9 cellular contexts compared by ENCODE assay signal in genomic region chr3:114449271-114450007, GRCh38.
A peak's percentile ranks its signal among the peaks of the same experiment; 100 is the strongest.
DNase-seq lines count a peak whose midpoint lies in the region; ATAC-seq and TF ChIP-seq lines count a peak whose summit lies in the region.
"Had no signal": no experiment of that assay in that cellular context is flagged by ENCODE, and none has a peak within 500 bp of the region (broad histone marks: within the 10 kb centered on the region; RNA-seq: fewer than 3 reads in every experiment).

No MANE protein-coding gene starts in this region.

- H3K4me2 ChIP-seq in neuronal stem cell (ENCODE audit: insufficient read depth, low read length, poor library complexity, severe bottlenecking) = no peak overlapping the region

- WGBS in psoas muscle, 3 donors = 41 to 63% (median 44%) methylated on average over 9 of the region's 9 CpGs
- WGBS in neuronal stem cell (ENCODE audit: extremely low coverage in 2 of 2, insufficient read length in 2 of 2, insufficient replicate concordance in 1 of 2), 2 donors = no CpG with 5 or more reads among the region's 9 CpGs
- 76 to 85% methylated on average over 8 to 9 of the region's 9 CpGs for WGBS in gastroesophageal sphincter (ENCODE audit: low coverage in 1 of 2), 2 donors

- H2BK12ac ChIP-seq in neuronal stem cell (ENCODE audit: low read length) = no peak overlapping the region

- H3K14ac ChIP-seq in neuronal stem cell (ENCODE audit: low read length) = no peak overlapping the region

- no peak for TF ChIP-seq EP300 in gastroesophageal sphincter (IDR thresholded peaks at IDR 0.05)

- TF ChIP-seq CTCF in psoas muscle (IDR thresholded peaks at IDR 0.05) (no peak), gastroesophageal sphincter (IDR thresholded peaks at IDR 0.05) (no peak)

- H3K27ac ChIP-seq in SJCRH30 = peak overlapping the region; percentile 44
- peak overlapping the region; percentile 80 for H3K27ac ChIP-seq in psoas muscle
- H3K27ac ChIP-seq in neuronal stem cell (replicated peaks; ENCODE audit: low read length) = no peak overlapping the region
- H3K27ac ChIP-seq in gastroesophageal sphincter = peak overlapping the region in 1 of 4 donors; percentile 6

- H3K23ac ChIP-seq in neuronal stem cell (ENCODE audit: low read depth, low read length, poor library complexity) = no peak overlapping the region

- H2AFZ ChIP-seq in neuronal stem cell (ENCODE audit: low read length) = no peak overlapping the region

- H3K27me3 ChIP-seq in SJCRH30 (no peaks in the 10 kb centered on the region), psoas muscle (ENCODE audit: insufficient read depth in 3 of 3, low read length in 2 of 3) (no peaks in the 10 kb centered on the region), neuronal stem cell (ENCODE audit: control insufficient read depth in 3 of 3, insufficient read depth in 3 of 3, low read depth in 1 of 3, low read length in 3 of 3) (no peaks in the 10 kb centered on the region), gastroesophageal sphincter (no peaks in the 10 kb centered on the region)

- no peaks in the 10 kb centered on the region for H3K79me1 ChIP-seq in neuronal stem cell (ENCODE audit: low read depth, low read length)

- H2BK5ac ChIP-seq in neuronal stem cell (ENCODE audit: low read length) = no peak overlapping the region

- H3K4me1 ChIP-seq in SJCRH30 (peaks cover 47% of the 10 kb centered on the region), psoas muscle (peaks cover 78% of the 10 kb centered on the region), neuronal stem cell (ENCODE audit: control insufficient read depth in 2 of 2, insufficient read depth in 1 of 2, low read depth in 1 of 2, low read length in 2 of 2) (peaks cover 2 to 32% of the 10 kb centered on the region in 2 donors), gastroesophageal sphincter (peaks cover 0 to 53% (median 8%) of the 10 kb centered on the region in 3 donors)

- TF ChIP-seq POLR2A in gastroesophageal sphincter (IDR thresholded peaks at IDR 0.05) = no peak

- H3K4ac ChIP-seq in neuronal stem cell (ENCODE audit: low read length) = no peak overlapping the region

- H2BK120ac ChIP-seq in neuronal stem cell (ENCODE audit: low read depth, low read length) = no peak overlapping the region

- H3K9ac ChIP-seq in neuronal stem cell (ENCODE audit: low read depth, low read length, poor library complexity) = no peak overlapping the region

- no peak overlapping the region for H2BK15ac ChIP-seq in neuronal stem cell (ENCODE audit: low read length)

- no peak overlapping the region for H4K8ac ChIP-seq in neuronal stem cell (ENCODE audit: low read depth, low read length)

- no peaks in the 10 kb centered on the region for H3K9me3 ChIP-seq in SJCRH30 (replicated peaks)
- no peaks in the 10 kb centered on the region for H3K9me3 ChIP-seq in psoas muscle
- no peaks in the 10 kb centered on the region for H3K9me3 ChIP-seq in neuronal stem cell (replicated peaks in 1 of 2; ENCODE audit: control insufficient read depth in 2 of 2, insufficient read depth in 1 of 2, low read depth in 1 of 2, low read length in 2 of 2)
- H3K9me3 ChIP-seq in gastroesophageal sphincter = no peaks in the 10 kb centered on the region

- DNase-seq in SJCRH30 = peak in 1 of 2 experiments; percentile 42
- DNase-seq in psoas muscle = no peak
- no peak for DNase-seq in NCI-H187 treated with DMSO at 0.1 percent for 48 hours (lab: John Stamatoyannopoulos, UW)
- no peak for DNase-seq in neuronal stem cell (ENCODE audit: low spot score)
- DNase-seq: endodermal cell had no signal

- intact Hi-C loops in psoas muscle (cut with DNase I) = loop anchor here in 1 of 2 donors (5.0 to 10.0 kb wide), 2 partner anchors 32 to 65 kb away; no protein-coding TSS in a partner anchor

- H2AK5ac ChIP-seq in neuronal stem cell (ENCODE audit: low read depth, low read length) = no peak overlapping the region

- H3K18ac ChIP-seq in neuronal stem cell (ENCODE audit: low read length) = no peak overlapping the region

- no peak overlapping the region for H4K91ac ChIP-seq in neuronal stem cell (ENCODE audit: low read depth, low read length, poor library complexity)

- H3K36me3 ChIP-seq in SJCRH30 (no peaks in the 10 kb centered on the region), psoas muscle (ENCODE audit: insufficient read depth in 1 of 2, low read depth in 1 of 2) (no peaks in the 10 kb centered on the region), neuronal stem cell (replicated peaks in 1 of 2; ENCODE audit: control insufficient read depth in 2 of 2, insufficient read depth in 2 of 2, low read length in 2 of 2) (no peaks in the 10 kb centered on the region), gastroesophageal sphincter (no peaks in the 10 kb centered on the region)

- peak; percentile 32 for ATAC-seq in GM18870 (IDR thresholded peaks at IDR 0.05; ENCODE audit: unreplicated experiment)
- ATAC-seq in HG02981 (IDR thresholded peaks at IDR 0.05; ENCODE audit: unreplicated experiment) = peak; percentile 41
- no peak for ATAC-seq in psoas muscle
- ATAC-seq in gastroesophageal sphincter = no peak
- no peak for ATAC-seq in GM21423 (IDR thresholded peaks at IDR 0.05; ENCODE audit: unreplicated experiment)

- H3K4me3 ChIP-seq in SJCRH30 = no peak overlapping the region; the same call in 1 of the 2 replicates
- H3K4me3 ChIP-seq in psoas muscle = peak overlapping the region; percentile 15
- H3K4me3 ChIP-seq in neuronal stem cell (ENCODE audit: low read length in 2 of 2) = no peak overlapping the region
- H3K4me3 ChIP-seq in gastroesophageal sphincter = no peak overlapping the region

Comparison
In these comparisons a context has a peak if more than half of its experiments do, and no peak if none do; other contexts are left out.
1. ATAC-seq: peak in GM18870 (single experiment) and HG02981 (single experiment); none in psoas muscle (0 of 4), gastroesophageal sphincter (single experiment) and GM21423 (single experiment).